8 cellular contexts compared by ENCODE assay signal in the genomic region with DNA sequence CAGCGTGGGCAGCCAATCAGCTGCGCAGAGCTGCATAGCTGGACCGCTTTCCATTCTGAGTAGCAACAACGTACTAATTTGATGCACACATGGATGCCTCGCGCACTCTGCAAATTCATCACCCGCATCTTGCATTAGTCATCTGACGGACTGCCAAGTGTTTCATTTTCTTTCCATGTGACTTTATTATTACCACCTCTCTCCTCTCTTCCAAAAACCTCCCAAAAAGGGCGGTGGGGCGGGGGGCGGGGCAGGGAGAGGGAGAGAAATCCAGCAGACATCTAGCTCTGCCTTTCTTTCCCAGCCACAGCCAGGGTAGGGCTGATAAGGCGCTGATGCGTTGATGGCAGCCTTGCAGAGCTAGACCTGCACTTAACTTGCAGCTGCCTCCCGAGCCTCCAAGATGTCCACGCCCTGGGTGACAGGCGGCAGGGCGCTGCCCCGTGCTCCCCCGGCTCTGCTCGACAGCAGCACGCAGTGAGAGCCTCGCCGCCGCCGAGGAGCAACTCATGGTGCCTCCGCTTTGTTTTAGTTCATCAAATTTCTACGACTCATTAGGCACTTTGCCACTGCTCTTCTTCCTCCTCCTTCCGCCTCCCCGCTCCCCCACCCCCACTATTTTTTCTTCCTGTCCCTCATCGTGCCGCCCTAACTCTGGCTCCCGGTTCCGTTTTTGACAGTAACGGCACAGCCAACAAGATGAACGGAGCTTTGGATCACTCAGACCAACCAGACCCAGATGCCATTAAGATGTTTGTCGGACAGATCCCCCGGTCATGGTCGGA.
A peak's percentile ranks its signal among the peaks of the same experiment; 100 is the strongest.
DNase-seq lines count a peak whose midpoint lies in the region; ATAC-seq lines count a peak whose summit lies in the region.

No MANE protein-coding gene starts in this region.

- H3K4me3 Mint-ChIP-seq in CD4-positive, CD25-positive, alpha-beta regulatory T cell: no peak overlapping the region
- peak overlapping the region in 3 of 8 donors; percentile 98 to 100 (median 99) for H3K4me3 Mint-ChIP-seq in naive B cell

- no peaks in the 10 kb centered on the region for H3K27me3 ChIP-seq in CD4-positive, CD25-positive, alpha-beta regulatory T cell (ENCODE audit: control insufficient read depth, insufficient read depth, low read length)
- no peaks in the 10 kb centered on the region for H3K27me3 ChIP-seq in stomach smooth muscle (ENCODE audit: control insufficient read depth in 1 of 2, insufficient read depth in 2 of 2, low read length in 2 of 2)

- peak overlapping the region; percentile 93 for H3K27ac ChIP-seq in CD4-positive, CD25-positive, alpha-beta regulatory T cell (ENCODE audit: insufficient read depth, low read length, poor library complexity, severe bottlenecking)
- peak overlapping the region; percentile 83 for H3K27ac ChIP-seq in stomach smooth muscle (ENCODE audit: low read length)

- H3K27me3 Mint-ChIP-seq in CD4-positive, CD25-positive, alpha-beta regulatory T cell: no peaks in the 10 kb centered on the region
- no peaks in the 10 kb centered on the region for H3K27me3 Mint-ChIP-seq in naive B cell

- peak overlapping the region in 2 of 3 donors; percentile 99 to 100 for H3K27ac Mint-ChIP-seq in CD4-positive, CD25-positive, alpha-beta regulatory T cell
- peak overlapping the region in 5 of 6 donors; percentile 63 to 99 (median 97) for H3K27ac Mint-ChIP-seq in naive B cell

- peaks cover 8 to 45% (median 35%) of the 10 kb centered on the region in 4 donors for H3K4me1 Mint-ChIP-seq in CD4-positive, CD25-positive, alpha-beta regulatory T cell
- H3K4me1 Mint-ChIP-seq in naive B cell: peaks cover 40 to 46% (median 45%) of the 10 kb centered on the region in 3 donors

- H3K4me1 ChIP-seq in CD4-positive, CD25-positive, alpha-beta regulatory T cell (ENCODE audit: control insufficient read depth, insufficient read depth, low read length, poor library complexity, severe bottlenecking): peaks cover 75% of the 10 kb centered on the region
- peaks cover 28% of the 10 kb centered on the region for H3K4me1 ChIP-seq in stomach smooth muscle (ENCODE audit: control insufficient read depth, insufficient read depth, low read length)

- peak; percentile 25 to 35 for ATAC-seq in CD4-positive, CD25-positive, alpha-beta regulatory T cell (ENCODE audit: low read depth in 2 of 2)
- ATAC-seq in GM21825 (IDR thresholded peaks at IDR 0.05; ENCODE audit: unreplicated experiment) (peak; percentile 28), esophagus mucosa (peak; percentile 41), naive B cell (ENCODE audit: low read depth in 2 of 2) (peak; percentile 28 to 32)

- DNase-seq in CD4-positive, CD25-positive, alpha-beta regulatory T cell: peak; percentile 57 to 81 (median 66)
- peak; percentile 47 to 84 for DNase-seq in NCI-H446 (lab: John Stamatoyannopoulos, UW)
- DNase-seq in activated T-cell treated with anti-CD3 and anti-CD28 coated beads, Interleukin-2, amount 50 U/mL, for 1 hour: peak; percentile 77
- DNase-seq in naive B cell: peak; percentile 73
- DNase-seq in NCI-H1048 (lab: John Stamatoyannopoulos, UW): no peak

- H3K9ac ChIP-seq in stomach smooth muscle (ENCODE audit: low read length in 2 of 2): peak overlapping the region; percentile 69 to 70

- H3K9me3 ChIP-seq in CD4-positive, CD25-positive, alpha-beta regulatory T cell (ENCODE audit: control insufficient read depth in 2 of 2, low read length in 2 of 2): no peaks in the 10 kb centered on the region
- no peaks in the 10 kb centered on the region for H3K9me3 ChIP-seq in stomach smooth muscle (ENCODE audit: control insufficient read depth in 2 of 2, low read length in 2 of 2)

- peaks cover 9% of the 10 kb centered on the region for H3K36me3 ChIP-seq in CD4-positive, CD25-positive, alpha-beta regulatory T cell (ENCODE audit: control insufficient read depth, insufficient read depth, low read length)
- peaks cover 4% of the 10 kb centered on the region in 2 donors for H3K36me3 ChIP-seq in stomach smooth muscle (ENCODE audit: control insufficient read depth in 2 of 2, insufficient read depth in 2 of 2, low read length in 2 of 2)

- H3K36me3 Mint-ChIP-seq in CD4-positive, CD25-positive, alpha-beta regulatory T cell: peaks cover 15% of the 10 kb centered on the region
- H3K36me3 Mint-ChIP-seq in naive B cell: peaks cover 0 to 4% of the 10 kb centered on the region in 2 donors

- peak overlapping the region; percentile 94 for H3K4me3 ChIP-seq in CD4-positive, CD25-positive, alpha-beta regulatory T cell (ENCODE audit: low read depth, low read length)
- peak overlapping the region; percentile 91 to 92 for H3K4me3 ChIP-seq in stomach smooth muscle (ENCODE audit: low read length in 2 of 2)

- H3K9me3 Mint-ChIP-seq in CD4-positive, CD25-positive, alpha-beta regulatory T cell: no peaks in the 10 kb centered on the region
- H3K9me3 Mint-ChIP-seq in naive B cell: no peaks in the 10 kb centered on the region
